ENCODE assay signal across 1 cellular context in the genomic region with DNA sequence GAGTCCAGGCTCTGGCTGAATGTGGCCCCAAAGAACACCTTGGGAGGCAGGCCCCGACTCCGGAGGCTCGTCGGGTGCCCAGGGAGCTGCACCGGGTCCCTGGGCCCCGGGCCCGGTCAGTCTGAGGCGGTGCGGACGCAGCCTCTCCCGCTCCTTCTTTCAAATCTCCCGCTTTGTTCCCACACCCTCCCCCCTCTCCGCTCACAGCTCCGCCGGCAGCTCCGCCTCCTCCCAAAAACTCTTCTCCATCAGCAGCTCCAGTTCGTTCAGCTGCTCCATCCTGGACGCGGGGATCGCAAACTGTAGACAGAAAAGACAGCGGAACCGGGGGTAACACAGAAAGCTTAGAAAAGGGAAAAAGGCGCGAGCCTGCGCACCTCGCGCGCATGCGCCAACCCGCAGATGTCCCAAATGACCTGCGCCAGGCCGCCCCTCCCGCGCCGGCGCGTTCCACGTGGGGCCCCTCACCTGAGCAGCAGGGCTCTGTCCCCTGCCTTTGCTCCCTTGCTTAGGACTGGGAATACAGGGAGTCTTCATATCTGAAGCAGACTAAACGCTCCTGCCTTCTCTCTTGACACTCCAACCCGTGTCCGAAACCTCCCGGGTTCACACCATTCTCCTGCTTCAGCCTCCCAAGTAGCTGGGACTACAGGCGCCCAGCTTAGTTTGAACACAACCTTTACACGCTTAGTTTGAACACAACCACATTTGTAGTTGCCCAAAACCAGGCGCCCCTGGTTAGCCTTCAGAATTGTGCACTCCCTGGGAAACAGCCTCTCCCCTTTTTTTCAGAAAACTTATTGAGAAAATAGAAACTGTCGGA.
TF ChIP-seq lines count a peak whose summit lies in the region.

A gene with protein sequence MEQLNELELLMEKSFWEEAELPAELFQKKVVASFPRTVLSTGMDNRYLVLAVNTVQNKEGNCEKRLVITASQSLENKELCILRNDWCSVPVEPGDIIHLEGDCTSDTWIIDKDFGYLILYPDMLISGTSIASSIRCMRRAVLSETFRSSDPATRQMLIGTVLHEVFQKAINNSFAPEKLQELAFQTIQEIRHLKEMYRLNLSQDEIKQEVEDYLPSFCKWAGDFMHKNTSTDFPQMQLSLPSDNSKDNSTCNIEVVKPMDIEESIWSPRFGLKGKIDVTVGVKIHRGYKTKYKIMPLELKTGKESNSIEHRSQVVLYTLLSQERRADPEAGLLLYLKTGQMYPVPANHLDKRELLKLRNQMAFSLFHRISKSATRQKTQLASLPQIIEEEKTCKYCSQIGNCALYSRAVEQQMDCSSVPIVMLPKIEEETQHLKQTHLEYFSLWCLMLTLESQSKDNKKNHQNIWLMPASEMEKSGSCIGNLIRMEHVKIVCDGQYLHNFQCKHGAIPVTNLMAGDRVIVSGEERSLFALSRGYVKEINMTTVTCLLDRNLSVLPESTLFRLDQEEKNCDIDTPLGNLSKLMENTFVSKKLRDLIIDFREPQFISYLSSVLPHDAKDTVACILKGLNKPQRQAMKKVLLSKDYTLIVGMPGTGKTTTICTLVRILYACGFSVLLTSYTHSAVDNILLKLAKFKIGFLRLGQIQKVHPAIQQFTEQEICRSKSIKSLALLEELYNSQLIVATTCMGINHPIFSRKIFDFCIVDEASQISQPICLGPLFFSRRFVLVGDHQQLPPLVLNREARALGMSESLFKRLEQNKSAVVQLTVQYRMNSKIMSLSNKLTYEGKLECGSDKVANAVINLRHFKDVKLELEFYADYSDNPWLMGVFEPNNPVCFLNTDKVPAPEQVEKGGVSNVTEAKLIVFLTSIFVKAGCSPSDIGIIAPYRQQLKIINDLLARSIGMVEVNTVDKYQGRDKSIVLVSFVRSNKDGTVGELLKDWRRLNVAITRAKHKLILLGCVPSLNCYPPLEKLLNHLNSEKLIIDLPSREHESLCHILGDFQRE (minus strand): TSS at position 388 of the 823 bp plus-strand sequence. CDS start 109 bp downstream, at position 279.

TF ChIP-seq in HepG2, 621 proteins besides CTCF, POLR2A, EP300 and RAD21 (continued from another document):
- TF ChIP-seq, protein P1, sequence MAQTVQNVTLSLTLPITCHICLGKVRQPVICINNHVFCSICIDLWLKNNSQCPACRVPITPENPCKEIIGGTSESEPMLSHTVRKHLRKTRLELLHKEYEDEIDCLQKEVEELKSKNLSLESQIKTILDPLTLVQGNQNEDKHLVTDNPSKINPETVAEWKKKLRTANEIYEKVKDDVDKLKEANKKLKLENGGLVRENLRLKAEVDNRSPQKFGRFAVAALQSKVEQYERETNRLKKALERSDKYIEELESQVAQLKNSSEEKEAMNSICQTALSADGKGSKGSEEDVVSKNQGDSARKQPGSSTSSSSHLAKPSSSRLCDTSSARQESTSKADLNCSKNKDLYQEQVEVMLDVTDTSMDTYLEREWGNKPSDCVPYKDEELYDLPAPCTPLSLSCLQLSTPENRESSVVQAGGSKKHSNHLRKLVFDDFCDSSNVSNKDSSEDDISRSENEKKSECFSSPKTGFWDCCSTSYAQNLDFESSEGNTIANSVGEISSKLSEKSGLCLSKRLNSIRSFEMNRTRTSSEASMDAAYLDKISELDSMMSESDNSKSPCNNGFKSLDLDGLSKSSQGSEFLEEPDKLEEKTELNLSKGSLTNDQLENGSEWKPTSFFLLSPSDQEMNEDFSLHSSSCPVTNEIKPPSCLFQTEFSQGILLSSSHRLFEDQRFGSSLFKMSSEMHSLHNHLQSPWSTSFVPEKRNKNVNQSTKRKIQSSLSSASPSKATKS (CRISPR knock-in tag; IDR thresholded peaks at IDR 0.05): no peak
- TF ChIP-seq ASH2L (IDR thresholded peaks at IDR 0.05; ENCODE audit: insufficient read length, low read depth, low read length): peak; percentile 91
- no peak for TF ChIP-seq ESRRA (CRISPR knock-in tag; IDR thresholded peaks at IDR 0.05; ENCODE audit: low read depth)
- no peak for TF ChIP-seq MEF2D (CRISPR knock-in tag; IDR thresholded peaks at IDR 0.05)
- TF ChIP-seq, protein P2, sequence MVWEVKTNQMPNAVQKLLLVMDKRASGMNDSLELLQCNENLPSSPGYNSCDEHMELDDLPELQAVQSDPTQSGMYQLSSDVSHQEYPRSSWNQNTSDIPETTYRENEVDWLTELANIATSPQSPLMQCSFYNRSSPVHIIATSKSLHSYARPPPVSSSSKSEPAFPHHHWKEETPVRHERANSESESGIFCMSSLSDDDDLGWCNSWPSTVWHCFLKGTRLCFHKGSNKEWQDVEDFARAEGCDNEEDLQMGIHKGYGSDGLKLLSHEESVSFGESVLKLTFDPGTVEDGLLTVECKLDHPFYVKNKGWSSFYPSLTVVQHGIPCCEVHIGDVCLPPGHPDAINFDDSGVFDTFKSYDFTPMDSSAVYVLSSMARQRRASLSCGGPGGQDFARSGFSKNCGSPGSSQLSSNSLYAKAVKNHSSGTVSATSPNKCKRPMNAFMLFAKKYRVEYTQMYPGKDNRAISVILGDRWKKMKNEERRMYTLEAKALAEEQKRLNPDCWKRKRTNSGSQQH (CRISPR knock-in tag; IDR thresholded peaks at IDR 0.05; ENCODE audit: low read depth): peak; percentile 97
- TF ChIP-seq HIVEP1 (CRISPR knock-in tag; IDR thresholded peaks at IDR 0.05): peak; percentile 55
- no peak for TF ChIP-seq MBD4 (IDR thresholded peaks at IDR 0.05; ENCODE audit: borderline replicate concordance, low read length)
- peak; percentile 67 for TF ChIP-seq TEAD3 (CRISPR knock-in tag; optimal IDR thresholded peaks at IDR 0.05; ENCODE audit: borderline replicate concordance)
- TF ChIP-seq MTF1 (CRISPR knock-in tag; IDR thresholded peaks at IDR 0.05): no peak; the same call in 1 of the 2 replicates
- no peak for TF ChIP-seq ZNF101 (CRISPR knock-in tag; IDR thresholded peaks at IDR 0.05; ENCODE audit: borderline replicate concordance, low read depth)
- TF ChIP-seq ZNF468 (CRISPR knock-in tag; IDR thresholded peaks at IDR 0.05): no peak
